8 cellular contexts compared by ENCODE assay signal in the genomic region with DNA sequence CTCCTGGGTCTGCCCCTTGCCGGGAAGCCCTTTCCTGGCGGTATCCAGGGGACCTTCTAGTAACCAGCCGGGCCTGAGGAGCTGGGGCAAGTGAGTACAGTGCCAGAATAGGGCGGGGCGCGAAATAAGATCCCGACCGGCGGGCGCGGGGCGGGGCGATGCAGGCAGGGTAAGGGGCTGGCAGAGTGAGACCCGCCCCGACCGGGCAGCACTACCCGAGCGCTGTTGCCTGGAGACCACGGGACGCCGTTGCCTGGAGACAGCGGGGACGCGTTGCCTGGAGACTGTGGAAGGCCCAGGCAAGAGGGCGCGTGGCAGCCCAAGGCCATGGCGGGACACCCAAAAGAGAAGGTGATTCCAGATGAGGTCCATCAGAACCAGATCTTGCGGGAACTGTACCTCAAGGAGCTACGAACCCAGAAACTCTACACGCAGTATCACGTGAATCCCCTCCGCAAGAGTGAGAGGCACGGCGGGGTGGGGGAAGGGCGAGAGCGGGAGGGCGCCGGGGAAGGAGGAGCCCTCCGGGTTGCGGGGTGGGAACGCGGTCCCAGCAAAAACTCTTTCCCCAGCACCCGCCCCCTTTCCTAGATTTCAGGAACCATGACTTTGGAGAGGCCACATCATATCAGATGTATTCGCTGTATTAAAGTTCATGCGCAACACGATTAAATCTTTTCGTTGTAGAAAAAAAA. TPM values are rescaled to one million over a fixed set of nuclear protein-coding genes. Genes with fewer than 3 reads are reported as not detected.
A peak's percentile ranks its signal among the peaks of the same experiment; 100 is the strongest.
DNase-seq lines count a peak whose midpoint lies in the region; ATAC-seq and TF ChIP-seq lines count a peak whose summit lies in the region.

No MANE protein-coding gene starts in this region.

- H3K36me3 ChIP-seq in testis (ENCODE audit: low read depth, missing control alignments) = no peaks in the 10 kb centered on the region

- no peaks in the 10 kb centered on the region for H3K9me3 ChIP-seq in testis

- no peak for TF ChIP-seq POLR2A in testis (IDR thresholded peaks at IDR 0.05)

- peak; percentile 24 to 61 (median 33) for ATAC-seq in natural killer cell

- DNase-seq in H4 (ENCODE audit: low spot score) (peak; percentile 80), NCI-H446 treated with DMSO at 0.1 percent for 48 hours (lab: John Stamatoyannopoulos, UW) (peak; percentile 79), fibroblast of villous mesenchyme (ENCODE audit: low read depth) (peak; percentile 79), natural killer cell (no peak), testis (peak; percentile 92), GM19238 (ENCODE audit: insufficient read length, low spot score) (no peak), SW480 (ENCODE audit: low spot score) (no peak)
- DNase-seq in activated T-helper 1 cell treated with anti-CD3 and anti-CD28 coated beads, Interleukin-12 subunit alpha, Interleukin-12 subunit beta, Interleukin-2, Interleukin-4 antibody, amounts not matched to agents 30 ng/mL and 10 ng/mL and 1 ng/mL, durations not matched to agents 14 hours and 24 hours and 36 hours (ENCODE audit: low spot score) = peak; percentile 14

- H3K4me1 Mint-ChIP-seq in activated T-helper 1 cell treated with anti-CD3 and anti-CD28 coated beads, Interleukin-12 subunit alpha, Interleukin-12 subunit beta, Interleukin-2, Interleukin-4 antibody, amounts not matched to agents 30 ng/mL and 10 ng/mL and 1 ng/mL, durations not matched to agents 14 hours and 24 hours and 36 hours (ENCODE audit: low read depth) = no peaks in the 10 kb centered on the region
- no peaks in the 10 kb centered on the region for H3K4me1 Mint-ChIP-seq in natural killer cell

- H3K27ac ChIP-seq in testis = no peak overlapping the region

- H3K9me3 Mint-ChIP-seq in activated T-helper 1 cell treated with anti-CD3 and anti-CD28 coated beads, Interleukin-12 subunit alpha, Interleukin-12 subunit beta, Interleukin-2, Interleukin-4 antibody, amounts not matched to agents 30 ng/mL and 10 ng/mL and 1 ng/mL, durations not matched to agents 14 hours and 24 hours and 36 hours = no peaks in the 10 kb centered on the region
- H3K9me3 Mint-ChIP-seq in natural killer cell = no peaks in the 10 kb centered on the region

- WGBS in testis, 2 donors = 3 to 5% methylated on average over 16 to 41 of the region's 47 CpGs

- intact Hi-C loops in activated T-helper 1 cell treated with anti-CD3 and anti-CD28 coated beads, Interleukin-12 subunit alpha, Interleukin-12 subunit beta, Interleukin-2, Interleukin-4 antibody, amounts not matched to agents 30 ng/mL and 10 ng/mL and 1 ng/mL, durations not matched to agents 14 hours and 24 hours and 36 hours (cut with micrococcal nuclease) = no loop called here
- intact Hi-C loops in natural killer cell (cut with micrococcal nuclease) (no loop called here), testis (cut with DNase I; ENCODE audit: low total_unique reads) (no loop called here)

- no peaks in the 10 kb centered on the region for H3K36me3 Mint-ChIP-seq in activated T-helper 1 cell treated with anti-CD3 and anti-CD28 coated beads, Interleukin-12 subunit alpha, Interleukin-12 subunit beta, Interleukin-2, Interleukin-4 antibody, amounts not matched to agents 30 ng/mL and 10 ng/mL and 1 ng/mL, durations not matched to agents 14 hours and 24 hours and 36 hours (ENCODE audit: low read depth)
- no peaks in the 10 kb centered on the region for H3K36me3 Mint-ChIP-seq in natural killer cell

- H3K27me3 Mint-ChIP-seq in activated T-helper 1 cell treated with anti-CD3 and anti-CD28 coated beads, Interleukin-12 subunit alpha, Interleukin-12 subunit beta, Interleukin-2, Interleukin-4 antibody, amounts not matched to agents 30 ng/mL and 10 ng/mL and 1 ng/mL, durations not matched to agents 14 hours and 24 hours and 36 hours (ENCODE audit: insufficient read depth) = peaks cover 40% of the 10 kb centered on the region
- H3K27me3 Mint-ChIP-seq in natural killer cell (ENCODE audit: low read depth in 2 of 2) = peaks cover 57 to 81% of the 10 kb centered on the region in 2 donors

- no peaks in the 10 kb centered on the region for H3K27me3 ChIP-seq in testis

- H3K4me1 ChIP-seq in testis = no peaks in the 10 kb centered on the region

- H3K4me3 Mint-ChIP-seq in activated T-helper 1 cell treated with anti-CD3 and anti-CD28 coated beads, Interleukin-12 subunit alpha, Interleukin-12 subunit beta, Interleukin-2, Interleukin-4 antibody, amounts not matched to agents 30 ng/mL and 10 ng/mL and 1 ng/mL, durations not matched to agents 14 hours and 24 hours and 36 hours = no peak overlapping the region
- H3K4me3 Mint-ChIP-seq in natural killer cell = no peak overlapping the region

- TF ChIP-seq CTCF in fibroblast of villous mesenchyme (IDR thresholded peaks at IDR 0.05; ENCODE audit: insufficient read depth, low read depth, low read length) (no peak), natural killer cell (IDR thresholded peaks at IDR 0.05) (no peak), testis (IDR thresholded peaks at IDR 0.05) (peak in 1 of 3 experiments; percentile 2)

- peak overlapping the region; percentile 56 for H3K4me3 ChIP-seq in fibroblast of villous mesenchyme (ENCODE audit: low read depth, low read length)
- peak overlapping the region; percentile 45 to 51 for H3K4me3 ChIP-seq in testis

- H3K27ac Mint-ChIP-seq in activated T-helper 1 cell treated with anti-CD3 and anti-CD28 coated beads, Interleukin-12 subunit alpha, Interleukin-12 subunit beta, Interleukin-2, Interleukin-4 antibody, amounts not matched to agents 30 ng/mL and 10 ng/mL and 1 ng/mL, durations not matched to agents 14 hours and 24 hours and 36 hours = no peak overlapping the region
- no peak overlapping the region for H3K27ac Mint-ChIP-seq in natural killer cell

RNA-seq across cellular contexts. Expression of gene EBNA1BP2, which starts 24.3 kb away (rescaled TPM):
- 211 and 219 TPM in 2 replicates for total RNA-seq in H4 (2014; rRNA removed; shearing (Covaris generic))
- 126 and 132 TPM in 2 replicates for total RNA-seq in activated T-helper 1 cell treated with anti-CD3 and anti-CD28 coated beads, Interleukin-12 subunit alpha, Interleukin-12 subunit beta, Interleukin-2, Interleukin-4 antibody, amounts not matched to agents 30 ng/mL and 10 ng/mL and 1 ng/mL, durations not matched to agents 14 hours and 24 hours and 36 hours
- total RNA-seq in fibroblast of villous mesenchyme = 87.9 and 91.5 TPM in 2 replicates
- total RNA-seq in natural killer cell = 10 to 100 TPM; 21.2 to 28.5 (median 23.6) TPM
- total RNA-seq in testis = 10 to 100 TPM; 74.0 to 81.7 TPM
- 87.9 TPM for polyA plus RNA-seq in testis (ENCODE audit: insufficient read depth, low read depth, low replicate concordance)

RNA-seq across cellular contexts. Expression of gene CFAP57, which starts 24.4 kb away (rescaled TPM):
- total RNA-seq in H4 (2014; rRNA removed; shearing (Covaris generic)) = 1.1 and 1.2 TPM in 2 replicates
- not detected in 2 replicates for total RNA-seq in activated T-helper 1 cell treated with anti-CD3 and anti-CD28 coated beads, Interleukin-12 subunit alpha, Interleukin-12 subunit beta, Interleukin-2, Interleukin-4 antibody, amounts not matched to agents 30 ng/mL and 10 ng/mL and 1 ng/mL, durations not matched to agents 14 hours and 24 hours and 36 hours
- total RNA-seq in fibroblast of villous mesenchyme = under 0.01 TPM in 2 replicates
- total RNA-seq in natural killer cell = under 1 TPM in 1 of 3 donors, not detected in 2; 0.19 TPM
- total RNA-seq in testis = 10 to 100 TPM; 16.6 to 22.9 TPM
- polyA plus RNA-seq in testis (ENCODE audit: insufficient read depth, low read depth, low replicate concordance) = 38.7 TPM

Comparison
In these comparisons a context has a peak if more than half of its experiments do, and no peak if none do; other contexts are left out.
1. DNase-seq: peak in H4 (single experiment), NCI-H446 treated with DMSO at 0.1 percent for 48 hours (single experiment), activated T-helper 1 cell treated with anti-CD3 and anti-CD28 coated beads, Interleukin-12 subunit alpha, Interleukin-12 subunit beta, Interleukin-2, Interleukin-4 antibody, amounts not matched to agents 30 ng/mL and 10 ng/mL and 1 ng/mL, durations not matched to agents 14 hours and 24 hours and 36 hours (single experiment), fibroblast of villous mesenchyme (single experiment) and testis (single experiment); none in natural killer cell (single experiment), GM19238 (single experiment) and SW480 (single experiment).